Comparison of ENCODE assay signal across 6 cellular contexts in the genomic region with DNA sequence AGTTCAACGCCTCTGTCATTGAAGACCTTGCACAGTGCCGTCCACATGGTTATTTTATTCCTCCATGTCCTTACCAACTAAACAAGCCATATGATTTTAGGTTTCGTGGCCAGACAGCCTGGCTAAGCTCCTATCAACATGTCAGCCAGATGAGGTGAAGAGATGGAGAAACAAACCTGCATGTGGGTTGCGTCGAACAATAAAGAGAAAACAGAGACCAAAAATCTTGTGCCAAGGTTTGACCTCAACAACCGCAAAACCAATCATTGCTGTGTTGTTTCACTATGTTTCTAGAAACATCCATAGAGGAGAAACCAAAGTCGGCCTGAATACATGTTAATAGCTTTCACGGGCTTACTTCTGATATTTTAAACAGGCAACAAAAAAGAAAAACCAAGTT.
"Had no signal": no experiment of that assay in that cellular context is flagged by ENCODE, and none has a peak within 500 bp of the region (broad histone marks: within the 10 kb centered on the region; RNA-seq: fewer than 3 reads in every experiment).

No MANE protein-coding gene starts in this region.

- DNase-seq: H9, HCEC 1CT, KG1 had no signal

- H3K4me3 ChIP-seq: GM23338, K562 had no signal

- H3K4me3 Mint-ChIP-seq: GM23338, H9 had no signal

- H3K9me3 Mint-ChIP-seq: GM23338, H9 had no signal

- H3K27ac Mint-ChIP-seq: GM23338, H9 had no signal

- H3K27ac ChIP-seq: HL-60 had no signal

- H3K4me2 ChIP-seq: GM23338 had no signal

- ATAC-seq: GM23338 had no signal

- H2AFZ ChIP-seq: GM23338 had no signal
